In genomic region chr4:2925931-2926860, GRCh38 we compare ENCODE assay signal across 2 cellular contexts.
TF ChIP-seq lines count a peak whose summit lies in the region.

No MANE protein-coding gene starts in this region.

TF ChIP-seq in WTC11, 78 proteins besides CTCF, POLR2A, EP300 and RAD21:
- no peak for TF ChIP-seq IRF1 (CRISPR knock-in tag; IDR thresholded peaks at IDR 0.05)
- no peak for TF ChIP-seq GABPB1 (CRISPR knock-in tag; IDR thresholded peaks at IDR 0.05)

TF ChIP-seq in HepG2, 621 proteins besides CTCF, POLR2A, EP300 and RAD21 (continued from another document):
- TF ChIP-seq, protein P1, sequence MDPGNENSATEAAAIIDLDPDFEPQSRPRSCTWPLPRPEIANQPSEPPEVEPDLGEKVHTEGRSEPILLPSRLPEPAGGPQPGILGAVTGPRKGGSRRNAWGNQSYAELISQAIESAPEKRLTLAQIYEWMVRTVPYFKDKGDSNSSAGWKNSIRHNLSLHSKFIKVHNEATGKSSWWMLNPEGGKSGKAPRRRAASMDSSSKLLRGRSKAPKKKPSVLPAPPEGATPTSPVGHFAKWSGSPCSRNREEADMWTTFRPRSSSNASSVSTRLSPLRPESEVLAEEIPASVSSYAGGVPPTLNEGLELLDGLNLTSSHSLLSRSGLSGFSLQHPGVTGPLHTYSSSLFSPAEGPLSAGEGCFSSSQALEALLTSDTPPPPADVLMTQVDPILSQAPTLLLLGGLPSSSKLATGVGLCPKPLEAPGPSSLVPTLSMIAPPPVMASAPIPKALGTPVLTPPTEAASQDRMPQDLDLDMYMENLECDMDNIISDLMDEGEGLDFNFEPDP (CRISPR knock-in tag; conservative IDR thresholded peaks at IDR 0.05) = no peak
